In genomic region chr2:201600906-201601305, GRCh38 we compare ENCODE assay signal across 24 cellular contexts. TPM values are rescaled to one million over a fixed set of nuclear protein-coding genes. Genes with fewer than 3 reads are reported as not detected.
DNase-seq lines count a peak whose midpoint lies in the region; ATAC-seq, FAIRE-seq and TF ChIP-seq lines count a peak whose summit lies in the region.
"Had no signal": no experiment of that assay in that cellular context is flagged by ENCODE, and none has a peak within 500 bp of the region (broad histone marks: within the 10 kb centered on the region; RNA-seq: fewer than 3 reads in every experiment).

No MANE protein-coding gene starts in this region.

- POLR2A ChIA-PET in MCF 10A (lab: Yijun Ruan, JAX): no interaction called here
- POLR2A ChIA-PET in CD8-positive, alpha-beta memory T cell (lab: Charles Lee): no interaction called here

- ATAC-seq in left lung: peak; percentile 97
- ATAC-seq: CD8-positive, alpha-beta T cell; K562 had no signal

- H3K4me1 ChIP-seq in mammary epithelial cell (ENCODE audit: insufficient read depth, low read length) (no peaks in the 10 kb centered on the region), left lung (no peaks in the 10 kb centered on the region)
- no peaks in the 10 kb centered on the region for H3K4me1 ChIP-seq in CD8-positive, alpha-beta memory T cell (ENCODE audit: insufficient read depth, low read length)
- H3K4me1 ChIP-seq: BLaER1 treated with 17β-estradiol and CSF1 and Interleukin-3, amounts not matched to agents 10 nM and 100 nM had no signal

- H3K4me3 ChIP-seq in mammary epithelial cell (replicated peaks in 1 of 3; ENCODE audit: insufficient read depth in 1 of 3, low read depth in 2 of 3, low read length in 3 of 3) (no peak overlapping the region), bronchial epithelial cell (ENCODE audit: low read depth, low read length) (no peak overlapping the region), left lung (no peak overlapping the region)
- H3K4me3 ChIP-seq in CD8-positive, alpha-beta memory T cell (ENCODE audit: low read length): no peak overlapping the region
- H3K4me3 ChIP-seq: BLaER1 treated with 17β-estradiol and CSF1 and Interleukin-3, amounts not matched to agents 10 nM and 100 nM; K562 had no signal

- FAIRE-seq in bronchial epithelial cell (lab: Jason Lieb, UNC): no peak
- no peak for FAIRE-seq in H54 (lab: Jason Lieb, UNC)
- FAIRE-seq: D721Med, GM18507, H1, K562 had no signal

- H3K27ac ChIP-seq in mammary epithelial cell (ENCODE audit: insufficient read depth, low read depth, low read length) (no peak overlapping the region), left lung (no peak overlapping the region)
- H3K27ac ChIP-seq in CD8-positive, alpha-beta memory T cell (ENCODE audit: low read depth, low read length): no peak overlapping the region
- H3K27ac ChIP-seq: 22Rv1; BLaER1 treated with 17β-estradiol and CSF1 and Interleukin-3, amounts not matched to agents 10 nM and 100 nM had no signal

- intact Hi-C loops in mammary epithelial cell (cut with micrococcal nuclease): no loop called here
- intact Hi-C loops in MCF 10A (cut with micrococcal nuclease): no loop called here
- intact Hi-C loops in left lung (cut with DNase I): no loop called here

- dilution Hi-C loops in mammary epithelial cell (cut with HindIII; ENCODE audit: low sequenced_read_pairs): no loop called here

- no peaks in the 10 kb centered on the region for H4K20me1 ChIP-seq in mammary epithelial cell (ENCODE audit: insufficient read depth, low read length)
- H4K20me1 ChIP-seq: BLaER1 treated with 17β-estradiol and CSF1 and Interleukin-3, amounts not matched to agents 10 nM and 100 nM had no signal

- in situ Hi-C loops in mammary epithelial cell (cut with MboI; ENCODE audit: low sequenced_read_pairs in 2 of 2): loop anchor here in 1 of 2 donors (25.0 kb wide), 1 partner anchor 364 kb away; no protein-coding TSS in a partner anchor

- no peaks in the 10 kb centered on the region for H3K4me1 Mint-ChIP-seq in MCF 10A (ENCODE audit: insufficient read depth, unreplicated experiment)
- H3K4me1 Mint-ChIP-seq in CD8-positive, alpha-beta memory T cell: no peaks in the 10 kb centered on the region

- no peak overlapping the region for H3K4me2 ChIP-seq in mammary epithelial cell (ENCODE audit: insufficient read depth, low read depth, low read length)
- H3K4me2 ChIP-seq: BLaER1 treated with 17β-estradiol and CSF1 and Interleukin-3, amounts not matched to agents 10 nM and 100 nM had no signal

- H3K4me3 Mint-ChIP-seq in MCF 10A (ENCODE audit: unreplicated experiment): no peak overlapping the region
- no peak overlapping the region for H3K4me3 Mint-ChIP-seq in CD8-positive, alpha-beta memory T cell
- H3K4me3 Mint-ChIP-seq: CD8-positive, alpha-beta T cell had no signal

- no peaks in the 10 kb centered on the region for H3K79me2 ChIP-seq in mammary epithelial cell (ENCODE audit: insufficient read depth, low read length)

- TF ChIP-seq POLR2A in H54 (IDR thresholded peaks at IDR 0.05; ENCODE audit: low read depth, low read length): no peak

- BruUV-seq in mammary epithelial cell (replicated peaks; lab: Mats Ljungman, UMichigan) (no TSS peak), MCF 10A (replicated peaks; lab: Mats Ljungman, UMichigan) (no TSS peak)

- no peak overlapping the region for H2AFZ ChIP-seq in mammary epithelial cell (ENCODE audit: low read depth, low read length)

- peaks cover 37% of the 10 kb centered on the region for H3K27me3 Mint-ChIP-seq in MCF 10A (ENCODE audit: insufficient read depth, unreplicated experiment)
- peaks cover 26 to 74% of the 10 kb centered on the region in 2 donors for H3K27me3 Mint-ChIP-seq in CD8-positive, alpha-beta memory T cell

- H3K9me3 ChIP-seq in mammary epithelial cell (replicated peaks; ENCODE audit: insufficient read depth, low read length) (peaks cover 2% of the 10 kb centered on the region), left lung (no peaks in the 10 kb centered on the region)
- no peaks in the 10 kb centered on the region for H3K9me3 ChIP-seq in CD8-positive, alpha-beta memory T cell (ENCODE audit: low read length)

- H3K27ac Mint-ChIP-seq in MCF 10A (ENCODE audit: low read depth, unreplicated experiment): no peak overlapping the region
- H3K27ac Mint-ChIP-seq in CD8-positive, alpha-beta memory T cell: no peak overlapping the region
- H3K27ac Mint-ChIP-seq: CD8-positive, alpha-beta T cell had no signal

- H3K9me3 Mint-ChIP-seq in MCF 10A (ENCODE audit: unreplicated experiment): peaks cover 10% of the 10 kb centered on the region
- peaks cover 15 to 22% (median 20%) of the 10 kb centered on the region in 5 donors for H3K9me3 Mint-ChIP-seq in CD8-positive, alpha-beta memory T cell

- H3K27me3 ChIP-seq in mammary epithelial cell (ENCODE audit: insufficient read depth, low read length) (peaks cover 8% of the 10 kb centered on the region), bronchial epithelial cell (ENCODE audit: control insufficient read depth, insufficient read depth, low read length) (no peaks in the 10 kb centered on the region), left lung (no peaks in the 10 kb centered on the region)
- no peaks in the 10 kb centered on the region for H3K27me3 ChIP-seq in CD8-positive, alpha-beta memory T cell (ENCODE audit: insufficient read depth, low read length, poor library complexity, severe bottlenecking)
- H3K27me3 ChIP-seq: BLaER1 treated with 17β-estradiol and CSF1 and Interleukin-3, amounts not matched to agents 10 nM and 100 nM had no signal

- CTCF ChIA-PET in mammary epithelial cell (lab: Charles Lee; ENCODE audit: low non-redundant PET) (no interaction called here), MCF 10A (lab: Yijun Ruan, JAX) (no interaction called here)
- CTCF ChIA-PET in CD8-positive, alpha-beta memory T cell (lab: Charles Lee): no interaction called here

- WGBS in mammary epithelial cell (ENCODE audit: low coverage, missing lambda C conversion rate): 65% methylated on average over 3 of the region's 3 CpGs

- TF ChIP-seq CTCF in mammary epithelial cell (conservative IDR thresholded peaks at IDR 0.05 in 1 of 2, IDR thresholded peaks at IDR 0.05 in 1 of 2; ENCODE audit: extremely low read depth in 1 of 2, insufficient read depth in 1 of 2, low read depth in 1 of 2, low read length in 2 of 2): no peak
- TF ChIP-seq CTCF in MCF 10A (IDR thresholded peaks at IDR 0.05; ENCODE audit: unreplicated experiment): no peak
- no peak for TF ChIP-seq CTCF in bronchial epithelial cell (IDR thresholded peaks at IDR 0.05; ENCODE audit: insufficient read depth, low read length, severe bottlenecking)
- no peak for TF ChIP-seq CTCF in left lung (IDR thresholded peaks at IDR 0.05)

- H3K36me3 ChIP-seq in mammary epithelial cell (ENCODE audit: insufficient read depth, low read length): no peaks in the 10 kb centered on the region
- H3K36me3 ChIP-seq in bronchial epithelial cell (ENCODE audit: control insufficient read depth, insufficient read depth, low read length): no peaks in the 10 kb centered on the region
- H3K36me3 ChIP-seq in left lung: no peaks in the 10 kb centered on the region
- H3K36me3 ChIP-seq in CD8-positive, alpha-beta memory T cell (ENCODE audit: insufficient read depth, low read length): no peaks in the 10 kb centered on the region
- H3K36me3 ChIP-seq: BLaER1 treated with 17β-estradiol and CSF1 and Interleukin-3, amounts not matched to agents 10 nM and 100 nM had no signal

- peak; percentile 5 for DNase-seq in mammary epithelial cell
- DNase-seq in MCF 10A (ENCODE audit: unreplicated experiment): no peak
- peak; percentile 17 for DNase-seq in bronchial epithelial cell (ENCODE audit: low read depth)
- DNase-seq in left lung: no peak
- no peak for DNase-seq in stimulated activated CD8-positive, alpha-beta memory T cell treated with anti-CD3 and anti-CD28 coated beads, Interleukin-4, amount 100 ng/mL, for 48 hours
- DNase-seq in CD8-positive, alpha-beta memory T cell: no peak
- no peak for DNase-seq in H54 (ENCODE audit: insufficient read length, low spot score)
- DNase-seq in C1 segment of cervical spinal cord (lab: John Stamatoyannopoulos, UW): no peak
- DNase-seq: CD8-positive, alpha-beta T cell; DMS53; GDM1; NCI-H1105; NCI-H146; NCI-H2029 treated with DMSO at 0.1 percent for 48 hours; NCI-H226; NCI-H524; NCI-H774; Right ventricle myocardium superior had no signal

- no peaks in the 10 kb centered on the region for H3K36me3 Mint-ChIP-seq in MCF 10A (ENCODE audit: insufficient read depth, unreplicated experiment)
- peaks cover 0 to 27% (median 0%) of the 10 kb centered on the region in 3 donors for H3K36me3 Mint-ChIP-seq in CD8-positive, alpha-beta memory T cell
- H3K36me3 Mint-ChIP-seq: CD8-positive, alpha-beta T cell had no signal

- H3K9ac ChIP-seq in mammary epithelial cell (ENCODE audit: insufficient read depth, low read length): no peak overlapping the region
- H3K9ac ChIP-seq: BLaER1 treated with 17β-estradiol and CSF1 and Interleukin-3, amounts not matched to agents 10 nM and 100 nM had no signal

RNA-seq across cellular contexts. Expression of gene TMEM237, which starts 42.4 kb away (rescaled TPM):
- total RNA-seq in mammary epithelial cell: 10 to 100 TPM; 50.1 to 96.9 TPM
- 39.5 TPM for polyA plus RNA-seq in mammary epithelial cell
- 20.5 TPM for polyA minus RNA-seq in mammary epithelial cell
- total RNA-seq in MCF 10A (2022): 25.2 and 27.0 TPM in 2 replicates
- 20.2 and 21.1 TPM in 2 replicates for total RNA-seq in bronchial epithelial cell
- total RNA-seq in left lung: 10 to 100 TPM; 18.9 to 20.4 TPM
- 10 to 100 TPM; 18.5 TPM for total RNA-seq in CD8-positive, alpha-beta memory T cell
- polyA plus RNA-seq in CD8-positive, alpha-beta memory T cell: 6.7 TPM

Comparison
In these comparisons a context has a peak if more than half of its experiments do, and no peak if none do; other contexts are left out.
1. DNase-seq: peak in mammary epithelial cell (single experiment) and bronchial epithelial cell (single experiment); none in MCF 10A (single experiment), left lung (0 of 2), stimulated activated CD8-positive, alpha-beta memory T cell treated with anti-CD3 and anti-CD28 coated beads, Interleukin-4, amount 100 ng/mL, for 48 hours (single experiment), CD8-positive, alpha-beta memory T cell (0 of 5), H54 (single experiment) and C1 segment of cervical spinal cord (0 of 14).